ENCODE assay signal across 8 cellular contexts in the genomic region with DNA sequence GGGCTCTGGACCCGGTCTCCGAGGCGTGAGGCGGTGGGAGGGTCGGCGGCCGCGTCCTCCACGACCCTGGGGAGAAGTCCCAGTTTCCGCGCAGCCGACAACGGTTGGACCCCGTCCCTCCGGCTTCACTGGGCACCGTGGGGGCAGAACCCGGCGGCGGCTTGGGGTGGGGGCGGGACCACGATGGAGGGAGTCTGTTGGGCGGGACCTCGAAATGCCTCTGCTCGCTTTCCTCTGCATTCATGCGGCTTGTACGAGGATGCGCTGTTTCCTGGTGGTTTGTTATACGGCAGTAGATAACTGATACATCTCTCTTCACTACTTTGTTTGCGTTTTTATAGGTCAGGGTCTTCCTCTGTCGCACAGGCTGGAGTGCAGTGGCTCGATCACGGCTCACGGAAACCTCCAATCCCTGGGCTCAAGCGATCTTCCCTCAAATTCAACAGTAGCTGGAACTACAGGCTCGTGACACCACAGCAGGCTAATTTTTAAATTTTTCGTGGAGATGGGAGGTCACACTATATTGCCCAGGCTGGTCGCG. TPM values are rescaled to one million over a fixed set of nuclear protein-coding genes. Genes with fewer than 3 reads are reported as not detected.
DNase-seq lines count a peak whose midpoint lies in the region; ATAC-seq and TF ChIP-seq lines count a peak whose summit lies in the region.

No MANE protein-coding gene starts in this region.

- peak overlapping the region; percentile 86 for H3K4me3 ChIP-seq in AG09309 (ENCODE audit: control insufficient read depth, low read depth, low read length)
- peak overlapping the region; percentile 60 for H3K4me3 ChIP-seq in lung

- H3K36me3 ChIP-seq in lung (ENCODE audit: control insufficient read depth in 2 of 2, insufficient read depth in 2 of 2, low read length in 2 of 2): no peaks in the 10 kb centered on the region

- no peaks in the 10 kb centered on the region for H3K9me3 ChIP-seq in lung (ENCODE audit: control insufficient read depth in 2 of 2, insufficient read depth in 1 of 2, low read length in 1 of 2)

- H3K27me3 ChIP-seq in lung (ENCODE audit: control insufficient read depth, insufficient read depth): no peaks in the 10 kb centered on the region

- no peaks in the 10 kb centered on the region for H3K27me3 Mint-ChIP-seq in dendritic cell treated with granulocyte-macrophage colony-stimulating factor and Interleukin-4, amounts not matched to agents 40 ng/mL and 50 ng/mL, for 4 days

- H3K4me1 Mint-ChIP-seq in dendritic cell treated with granulocyte-macrophage colony-stimulating factor and Interleukin-4, amounts not matched to agents 40 ng/mL and 50 ng/mL, for 4 days (ENCODE audit: low read depth): peaks cover 28% of the 10 kb centered on the region

- WGBS in lung, 2 donors: 15 to 17% methylated on average over 38 of the region's 38 CpGs

- no peaks in the 10 kb centered on the region for H3K9me3 Mint-ChIP-seq in dendritic cell treated with granulocyte-macrophage colony-stimulating factor and Interleukin-4, amounts not matched to agents 40 ng/mL and 50 ng/mL, for 4 days

- peak overlapping the region; percentile 84 to 97 for H3K27ac ChIP-seq in lung (ENCODE audit: low read depth in 1 of 2, low read length in 1 of 2)

- H3K4me3 Mint-ChIP-seq in dendritic cell treated with granulocyte-macrophage colony-stimulating factor and Interleukin-4, amounts not matched to agents 40 ng/mL and 50 ng/mL, for 4 days: peak overlapping the region; percentile 99

- peaks cover 20% of the 10 kb centered on the region for H3K36me3 Mint-ChIP-seq in dendritic cell treated with granulocyte-macrophage colony-stimulating factor and Interleukin-4, amounts not matched to agents 40 ng/mL and 50 ng/mL, for 4 days (ENCODE audit: low read depth)

- ATAC-seq in HG02973 (IDR thresholded peaks at IDR 0.05; ENCODE audit: unreplicated experiment) (peak; percentile 12), lung (ENCODE audit: insufficient read depth, low FRiP score) (peak; percentile 31)

- peaks cover 0 to 1% of the 10 kb centered on the region in 2 donors for H3K4me1 ChIP-seq in lung (ENCODE audit: control insufficient read depth in 2 of 2, insufficient read depth in 2 of 2, low read length in 2 of 2)

- TF ChIP-seq CTCF in AG09309 (IDR thresholded peaks at IDR 0.05; ENCODE audit: control insufficient read depth, insufficient read depth, low read depth, low read length, missing control alignments) (no peak), lung (IDR thresholded peaks at IDR 0.05; ENCODE audit: control extremely low read depth, extremely low read depth) (no peak)

- DNase-seq in AG09309 (ENCODE audit: low read depth): no peak
- peak; percentile 31 for DNase-seq in activated CD4-positive, CD25-positive, alpha-beta regulatory T cell treated with anti-CD3 and anti-CD28 coated beads, Interleukin-2, amount 50 U/mL, for 16 hours (ENCODE audit: low read depth, low spot score)
- DNase-seq in lung (ENCODE audit: low spot score): no peak
- peak; percentile 27 to 56 (median 29) for DNase-seq in stimulated activated CD4-positive, alpha-beta T cell treated with anti-CD3 and anti-CD28 coated beads, TNF-alpha, amount 100 ng/mL, for 24 hours (ENCODE audit: low read depth in 3 of 3)
- no peak for DNase-seq in NCI-H1092 (lab: John Stamatoyannopoulos, UW)
- DNase-seq in NCI-H1105 treated with DMSO at 0.1 percent for 48 hours (lab: John Stamatoyannopoulos, UW): no peak

- intact Hi-C loops in dendritic cell treated with granulocyte-macrophage colony-stimulating factor and Interleukin-4, amounts not matched to agents 40 ng/mL and 50 ng/mL, for 4 days (cut with micrococcal nuclease): loop anchor here (1.0 to 10.0 kb wide), 6 partner anchors 8 to 656 kb away; a partner anchor contains a TSS

- H3K27ac Mint-ChIP-seq in dendritic cell treated with granulocyte-macrophage colony-stimulating factor and Interleukin-4, amounts not matched to agents 40 ng/mL and 50 ng/mL, for 4 days: peak overlapping the region; percentile 100

RNA-seq across cellular contexts. Expression of a gene that starts 24.6 kb away (rescaled TPM):
- total RNA-seq in lung: 10 to 100 TPM; 10.5 to 30.9 TPM
- polyA plus RNA-seq in lung: 1 to 10 TPM; 3.2 to 7.4 TPM

RNA-seq across cellular contexts. Expression of a gene that starts 25.8 kb away (rescaled TPM):
- 10 to 100 TPM; 23.1 to 26.7 TPM for total RNA-seq in lung
- polyA plus RNA-seq in lung: 10 to 100 TPM; 18.8 to 27.0 TPM

RNA-seq across cellular contexts. Expression of a gene that starts 34.6 kb away (rescaled TPM):
- 100 to 1,000 TPM; 102 to 262 TPM for total RNA-seq in lung
- 1,000 to 10,000 TPM in 1 of 2 donors, 100 to 1,000 TPM in 1; 611 to 1,378 TPM for polyA plus RNA-seq in lung

RNA-seq across cellular contexts. Expression of a gene that starts 42.0 kb away (rescaled TPM):
- total RNA-seq in lung: 10 to 100 TPM; 77.4 to 81.1 TPM
- polyA plus RNA-seq in lung: 100 to 1,000 TPM in 1 of 2 donors, 10 to 100 TPM in 1; 69.8 to 108 TPM

Comparison
In these comparisons a context has a peak if more than half of its experiments do, and no peak if none do; other contexts are left out.
1. DNase-seq: peak in activated CD4-positive, CD25-positive, alpha-beta regulatory T cell treated with anti-CD3 and anti-CD28 coated beads, Interleukin-2, amount 50 U/mL, for 16 hours (single experiment) and stimulated activated CD4-positive, alpha-beta T cell treated with anti-CD3 and anti-CD28 coated beads, TNF-alpha, amount 100 ng/mL, for 24 hours (3 of 3); none in AG09309 (single experiment), lung (single experiment), NCI-H1092 (single experiment) and NCI-H1105 treated with DMSO at 0.1 percent for 48 hours (single experiment).